ENCODE assay signal across 30 cellular contexts in the genomic region with DNA sequence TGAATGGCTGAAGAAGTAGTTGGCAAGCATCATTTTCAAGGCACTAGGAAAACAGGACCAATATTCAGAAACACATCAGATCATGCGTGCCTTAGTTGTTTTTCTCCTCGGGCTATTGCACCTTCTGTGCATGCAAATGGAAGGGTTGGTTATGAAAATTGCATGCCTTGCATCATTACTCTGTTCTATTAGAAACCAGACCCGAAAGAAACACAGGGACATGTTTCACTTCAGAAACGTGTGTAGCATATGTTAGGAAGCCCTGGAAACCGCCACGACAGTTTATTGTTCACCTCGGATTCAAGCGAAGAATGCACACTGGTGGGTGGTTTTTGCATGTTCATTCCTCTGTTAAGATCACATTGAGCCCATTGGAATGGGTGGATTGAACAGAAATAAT.
"Had no signal": no experiment of that assay in that cellular context is flagged by ENCODE, and none has a peak within 500 bp of the region (broad histone marks: within the 10 kb centered on the region; RNA-seq: fewer than 3 reads in every experiment).

No MANE protein-coding gene starts in this region.

- DNase-seq: hypothalamus; immature natural killer cell; kidney; left colon; left lung; lower lobe of right lung; mesendoderm; naive B cell; natural killer cell; nephron progenitor cell; occipital lobe; ovary; right lobe of liver; stimulated activated CD4-positive, alpha-beta T cell treated with anti-CD3 and anti-CD28 coated beads, Interleukin-1b, Interleukin-23, amount 100 ng/mL, for 48 hours; stimulated activated CD4-positive, alpha-beta T cell treated with anti-CD3 and anti-CD28 coated beads, Interleukin-2, amount 100 ng/mL, for 48 hours; stimulated activated CD4-positive, alpha-beta T cell treated with anti-CD3 and anti-CD28 coated beads, Interleukin-4, amount 100 ng/mL, for 4 hours; stimulated activated CD8-positive, alpha-beta memory T cell treated with anti-CD3 and anti-CD28 coated beads, Interleukin-4, amount 100 ng/mL, for 48 hours; stimulated activated naive CD4-positive, alpha-beta T cell treated with Interleukin-2 at 50 U/mL for 16 hours; stimulated activated naive CD8-positive, alpha-beta T cell treated with anti-CD3 and anti-CD28 coated beads, Interleukin-15, amount 100 ng/mL, for 72 hours; substantia nigra; uterus had no signal

- H3K4me2 ChIP-seq: neural progenitor cell, smooth muscle cell had no signal

- H3K27ac ChIP-seq: left lung, lower lobe of right lung, neural progenitor cell, neutrophil, ovary, right atrium auricular region, right lobe of liver, tibial nerve, uterus had no signal

- H3K4me1 Mint-ChIP-seq: immature natural killer cell; natural killer cell; stimulated activated naive CD8-positive, alpha-beta T cell treated with anti-CD3 and anti-CD28 coated beads, Interleukin-15, amount 100 ng/mL, for 72 hours had no signal

- H3K4me3 ChIP-seq: left lung, lower lobe of right lung, neural progenitor cell, ovary, right atrium auricular region, right lobe of liver, smooth muscle cell, tibial nerve, uterus had no signal

- H3K4me1 ChIP-seq: left lung, lower lobe of right lung, neural progenitor cell, right atrium auricular region, right lobe of liver, tibial nerve, uterus had no signal

- H3K9ac ChIP-seq: neural progenitor cell had no signal

- H3K27me3 ChIP-seq: left lung, neural progenitor cell, ovary, right atrium auricular region, right lobe of liver, tibial nerve, uterus had no signal

- H3K36me3 Mint-ChIP-seq: immature natural killer cell; mesothelial cell of epicardium; naive B cell; natural killer cell; stimulated activated memory B cell treated with anti-CD40 and anti-IgM and Interleukin-4, amounts not matched to agents 10 μg/mL and 1 μg/mL and 100 μg/mL, for 72 hours had no signal

- H3K4me3 Mint-ChIP-seq: immature natural killer cell; mesothelial cell of epicardium; naive B cell; natural killer cell; nephron progenitor cell; neural progenitor cell; stimulated activated memory B cell treated with anti-CD40 and anti-IgM and Interleukin-4, amounts not matched to agents 10 μg/mL and 1 μg/mL and 100 μg/mL, for 72 hours; stimulated activated naive CD8-positive, alpha-beta T cell treated with anti-CD3 and anti-CD28 coated beads, Interleukin-15, amount 100 ng/mL, for 72 hours; type B pancreatic cell had no signal

- H3K36me3 ChIP-seq: left lung, lower lobe of right lung, neural progenitor cell, neutrophil, ovary, right atrium auricular region, right lobe of liver, tibial nerve, uterus had no signal

- H3K27ac Mint-ChIP-seq: immature natural killer cell; mesothelial cell of epicardium; natural killer cell; neural progenitor cell; progenitor cell of endocrine pancreas; stimulated activated memory B cell treated with anti-CD40 and anti-IgM and Interleukin-4, amounts not matched to agents 10 μg/mL and 1 μg/mL and 100 μg/mL, for 72 hours; stimulated activated naive CD8-positive, alpha-beta T cell treated with anti-CD3 and anti-CD28 coated beads, Interleukin-15, amount 100 ng/mL, for 72 hours; type B pancreatic cell had no signal

- H3K9me3 Mint-ChIP-seq: immature natural killer cell; mesothelial cell of epicardium; naive B cell; natural killer cell; nephron progenitor cell; neural progenitor cell; stimulated activated memory B cell treated with anti-CD40 and anti-IgM and Interleukin-4, amounts not matched to agents 10 μg/mL and 1 μg/mL and 100 μg/mL, for 72 hours; stimulated activated naive CD8-positive, alpha-beta T cell treated with anti-CD3 and anti-CD28 coated beads, Interleukin-15, amount 100 ng/mL, for 72 hours; type B pancreatic cell had no signal

- H3K9me3 ChIP-seq: left lung, lower lobe of right lung, neutrophil, ovary, right atrium auricular region, right lobe of liver, tibial nerve, uterus had no signal

- H3K27me3 Mint-ChIP-seq: progenitor cell of endocrine pancreas, type B pancreatic cell had no signal

- H2AFZ ChIP-seq: neural progenitor cell had no signal

- ATAC-seq: left colon; left lung; lower lobe of right lung; natural killer cell; right lobe of liver; stimulated activated memory B cell treated with anti-CD40 and anti-IgM and Interleukin-4, amounts not matched to agents 10 μg/mL and 1 μg/mL and 100 μg/mL, for 72 hours; stimulated activated naive CD8-positive, alpha-beta T cell treated with anti-CD3 and anti-CD28 coated beads, Interleukin-15, amount 100 ng/mL, for 72 hours had no signal
